Comparison of ENCODE assay signal across 14 cellular contexts in genomic region chr20:54272901-54273488, GRCh38.
DNase-seq lines count a peak whose midpoint lies in the region; ATAC-seq, FAIRE-seq and TF ChIP-seq lines count a peak whose summit lies in the region.
"Had no signal": no experiment of that assay in that cellular context is flagged by ENCODE, and none has a peak within 500 bp of the region (broad histone marks: within the 10 kb centered on the region; RNA-seq: fewer than 3 reads in every experiment).

No MANE protein-coding gene starts in this region.

- H3K4me3 ChIP-seq in HepG2 (replicated peaks in 1 of 3; ENCODE audit: insufficient read depth in 1 of 3, low read depth in 2 of 3, low read length in 3 of 3) (no peak overlapping the region), right lobe of liver (no peak overlapping the region), neuronal stem cell (ENCODE audit: low read length in 2 of 2) (no peak overlapping the region)

- 2% methylated on average over 4 of the region's 4 CpGs for WGBS in HepG2 (ENCODE audit: low lambda C conversion rate)
- WGBS in right lobe of liver (ENCODE audit: insufficient coverage, low coverage, low lambda C conversion rate, missing lambda C conversion rate) = 47% methylated on average over 2 of the region's 4 CpGs
- WGBS in neuronal stem cell (ENCODE audit: extremely low coverage in 2 of 2, insufficient read length in 2 of 2, insufficient replicate concordance in 1 of 2), 2 donors = no CpG with 5 or more reads among the region's 4 CpGs

- H3K23ac ChIP-seq in neuronal stem cell (ENCODE audit: low read depth, low read length, poor library complexity) = no peak overlapping the region

- H3K9me3 ChIP-seq in HepG2 (ENCODE audit: low read length) = no peaks in the 10 kb centered on the region
- H3K9me3 ChIP-seq in right lobe of liver = no peaks in the 10 kb centered on the region
- H3K9me3 ChIP-seq in neuronal stem cell (replicated peaks in 1 of 2; ENCODE audit: control insufficient read depth in 2 of 2, insufficient read depth in 1 of 2, low read depth in 1 of 2, low read length in 2 of 2) = no peaks in the 10 kb centered on the region

- no peak for FAIRE-seq in HepG2 (lab: Jason Lieb, UNC)
- FAIRE-seq: A204.1, GM19239 had no signal

- no peak for TF ChIP-seq POLR2A in HepG2 (IDR thresholded peaks at IDR 0.05; ENCODE audit: insufficient read depth in 1 of 2, low read depth in 2 of 2, low read length in 2 of 2)
- no peak for TF ChIP-seq POLR2A in right lobe of liver (IDR thresholded peaks at IDR 0.05)

- no peak overlapping the region for H3K18ac ChIP-seq in neuronal stem cell (ENCODE audit: low read length)

- ATAC-seq in HepG2 (peak; percentile 56), right lobe of liver (no peak), GM18502 (IDR thresholded peaks at IDR 0.05; ENCODE audit: poor library complexity, unreplicated experiment) (no peak)

- no peak overlapping the region for H2AFZ ChIP-seq in HepG2 (ENCODE audit: low read length)
- H2AFZ ChIP-seq in neuronal stem cell (ENCODE audit: low read length) = peak overlapping the region; percentile 3

- no peak overlapping the region for H3K27ac ChIP-seq in HepG2 (ENCODE audit: extremely low read length, insufficient read depth, low read length)
- H3K27ac ChIP-seq in right lobe of liver = no peak overlapping the region
- no peak overlapping the region for H3K27ac ChIP-seq in neuronal stem cell (replicated peaks; ENCODE audit: low read length)

- CTCF ChIA-PET in HepG2 (lab: Yijun Ruan, JAX; ENCODE audit: low intra/inter-chr PET ratio, low total read pairs) = no interaction called here

- TF ChIP-seq RAD21 in HepG2 (CRISPR knock-in tag; IDR thresholded peaks at IDR 0.05) = no peak

- H4K8ac ChIP-seq in neuronal stem cell (ENCODE audit: low read depth, low read length) = no peak overlapping the region

- TF ChIP-seq EP300 in HepG2 (IDR thresholded peaks at IDR 0.05; ENCODE audit: low read depth in 2 of 2, low read length in 2 of 2) = no peak
- no peak for TF ChIP-seq EP300 in HepG2 (CRISPR knock-in tag; IDR thresholded peaks at IDR 0.05; ENCODE audit: borderline replicate concordance)

- no peak overlapping the region for H3K4ac ChIP-seq in neuronal stem cell (ENCODE audit: low read length)

- POLR2A ChIA-PET in HepG2 (lab: Yijun Ruan, JAX) = no interaction called here

- TF ChIP-seq CTCF in HepG2 (CRISPR knock-in tag; IDR thresholded peaks at IDR 0.05) (no peak), right lobe of liver (IDR thresholded peaks at IDR 0.05) (no peak)

- no peak overlapping the region for H2BK5ac ChIP-seq in neuronal stem cell (ENCODE audit: low read length)

- no peak overlapping the region for H2BK15ac ChIP-seq in neuronal stem cell (ENCODE audit: low read length)

- H3K79me1 ChIP-seq in neuronal stem cell (ENCODE audit: low read depth, low read length) = no peaks in the 10 kb centered on the region

- H2AK5ac ChIP-seq in neuronal stem cell (ENCODE audit: low read depth, low read length) = no peak overlapping the region

- no peaks in the 10 kb centered on the region for H3K79me2 ChIP-seq in HepG2 (ENCODE audit: insufficient read depth, low read length)

- H4K20me1 ChIP-seq in HepG2 (ENCODE audit: insufficient read depth, low read length) = no peaks in the 10 kb centered on the region

- no peak overlapping the region for H4K91ac ChIP-seq in neuronal stem cell (ENCODE audit: low read depth, low read length, poor library complexity)

- DNase-seq in HepG2 (ENCODE audit: low spot score) = no peak
- DNase-seq in right lobe of liver = no peak
- peak; percentile 19 for DNase-seq in amniotic epithelial cell (ENCODE audit: low read depth)
- no peak for DNase-seq in neuronal stem cell (ENCODE audit: low spot score)
- DNase-seq in stimulated activated CD4-positive, alpha-beta T cell treated with anti-CD3 and anti-CD28 coated beads, Interleukin-4, amount 100 ng/mL, for 1 hour = no peak
- no peak for DNase-seq in stimulated activated CD4-positive, alpha-beta T cell treated with anti-CD3 and anti-CD28 coated beads, Interleukin-4, amount 100 ng/mL, for 4 hours
- DNase-seq: C1 segment of cervical spinal cord; Calu3; CD4-positive, alpha-beta T cell; DMS 273 treated with DMSO at 0.1 percent for 48 hours; HCEC 1CT had no signal

- no peak overlapping the region for H2BK12ac ChIP-seq in neuronal stem cell (ENCODE audit: low read length)

- H3K4me2 ChIP-seq in HepG2 (ENCODE audit: low read depth, low read length) (no peak overlapping the region), neuronal stem cell (ENCODE audit: insufficient read depth, low read length, poor library complexity, severe bottlenecking) (no peak overlapping the region)

- H3K9ac ChIP-seq in HepG2 (ENCODE audit: insufficient read depth, low read depth, low read length) (no peak overlapping the region), neuronal stem cell (ENCODE audit: low read depth, low read length, poor library complexity) (no peak overlapping the region)

- intact Hi-C loops in HepG2 (cut with micrococcal nuclease; ENCODE audit: unreplicated experiment) = no loop called here
- intact Hi-C loops in right lobe of liver (cut with DNase I) = no loop called here

- no peaks in the 10 kb centered on the region for H3K4me1 ChIP-seq in HepG2 (ENCODE audit: insufficient read depth, low read length)
- no peaks in the 10 kb centered on the region for H3K4me1 ChIP-seq in right lobe of liver
- H3K4me1 ChIP-seq in neuronal stem cell (ENCODE audit: control insufficient read depth in 2 of 2, insufficient read depth in 1 of 2, low read depth in 1 of 2, low read length in 2 of 2) = peaks cover 0 to 13% of the 10 kb centered on the region in 2 donors

- H3K27me3 ChIP-seq in HepG2 (ENCODE audit: control insufficient read depth in 1 of 2, insufficient read depth in 2 of 2, low read length in 2 of 2) = no peaks in the 10 kb centered on the region
- no peaks in the 10 kb centered on the region for H3K27me3 ChIP-seq in right lobe of liver
- no peaks in the 10 kb centered on the region for H3K27me3 ChIP-seq in neuronal stem cell (ENCODE audit: control insufficient read depth in 3 of 3, insufficient read depth in 3 of 3, low read depth in 1 of 3, low read length in 3 of 3)

- BruUV-seq in HepG2 (replicated peaks; lab: Mats Ljungman, UMichigan) = no TSS peak

- H2BK120ac ChIP-seq in neuronal stem cell (ENCODE audit: low read depth, low read length) = no peak overlapping the region

- H3K14ac ChIP-seq in neuronal stem cell (ENCODE audit: low read length) = no peak overlapping the region

- in situ Hi-C loops in HepG2 (cut with HindIII; ENCODE audit: extremely low pct_ligation_motif_present, low pct_unique_long_range_greater_than_20kb) = no loop called here

- H3K36me3 ChIP-seq in HepG2 (replicated peaks in 1 of 2; ENCODE audit: control insufficient read depth in 1 of 2, insufficient read depth in 2 of 2, low read length in 2 of 2) (no peaks in the 10 kb centered on the region), right lobe of liver (no peaks in the 10 kb centered on the region), neuronal stem cell (replicated peaks in 1 of 2; ENCODE audit: control insufficient read depth in 2 of 2, insufficient read depth in 2 of 2, low read length in 2 of 2) (no peaks in the 10 kb centered on the region)

TF ChIP-seq in HepG2, 621 proteins besides CTCF, POLR2A, EP300 and RAD21:
- TF ChIP-seq ZNF800 (CRISPR knock-in tag; IDR thresholded peaks at IDR 0.05) (no peak), TIGD3 (CRISPR knock-in tag; IDR thresholded peaks at IDR 0.05; ENCODE audit: borderline replicate concordance) (no peak), PPARG (CRISPR knock-in tag; conservative IDR thresholded peaks at IDR 0.05) (no peak), SRSF4 (IDR thresholded peaks at IDR 0.05; ENCODE audit: low read depth, low read length, poor library complexity, severe bottlenecking) (no peak)
